ENCODE assay signal across 8 cellular contexts in genomic region chr14:32076278-32077080, GRCh38. TPM values are rescaled to one million over a fixed set of nuclear protein-coding genes. Genes with fewer than 3 reads are reported as not detected.
A peak's percentile ranks its signal among the peaks of the same experiment; 100 is the strongest.
DNase-seq lines count a peak whose midpoint lies in the region; ATAC-seq and TF ChIP-seq lines count a peak whose summit lies in the region.

No MANE protein-coding gene starts in this region.

- H3K27me3 Mint-ChIP-seq in Calu3 (ENCODE audit: unreplicated experiment) = no peaks in the 10 kb centered on the region
- H3K27me3 Mint-ChIP-seq in activated T-helper 17 cell treated with anti-CD3 and anti-CD28 coated beads, Interleukin-2, amount 50 U/mL, for 72 hours = no peaks in the 10 kb centered on the region
- H3K27me3 Mint-ChIP-seq in natural killer cell (ENCODE audit: low read depth in 2 of 2) = no peaks in the 10 kb centered on the region

- peaks cover 21% of the 10 kb centered on the region for H3K4me1 Mint-ChIP-seq in Calu3 (ENCODE audit: low read depth, unreplicated experiment)
- peaks cover 32% of the 10 kb centered on the region for H3K4me1 Mint-ChIP-seq in activated T-helper 17 cell treated with anti-CD3 and anti-CD28 coated beads, Interleukin-2, amount 50 U/mL, for 72 hours
- H3K4me1 Mint-ChIP-seq in natural killer cell = peaks cover 28 to 33% of the 10 kb centered on the region in 2 donors

- DNase-seq in Calu3 = peak; percentile 97
- DNase-seq in HuH-7 (ENCODE audit: low spot score) = peak; percentile 100
- peak; percentile 75 to 91 for DNase-seq in PC-9
- DNase-seq in fibroblast of peridontal ligament (ENCODE audit: extremely low read depth) = peak; percentile 91
- DNase-seq in natural killer cell = peak; percentile 37
- peak; percentile 71 to 87 (median 80) for DNase-seq in stimulated activated naive CD4-positive, alpha-beta T cell (lab: John Stamatoyannopoulos, UW)

- H3K27ac ChIP-seq in PC-9 = peak overlapping the region; percentile 98

- peaks cover 49% of the 10 kb centered on the region for H3K36me3 Mint-ChIP-seq in Calu3 (ENCODE audit: insufficient read depth, unreplicated experiment)
- H3K36me3 Mint-ChIP-seq in activated T-helper 17 cell treated with anti-CD3 and anti-CD28 coated beads, Interleukin-2, amount 50 U/mL, for 72 hours (ENCODE audit: low read depth) = peaks cover 21% of the 10 kb centered on the region
- no peaks in the 10 kb centered on the region for H3K36me3 Mint-ChIP-seq in natural killer cell

- TF ChIP-seq CTCF in Calu3 (IDR thresholded peaks at IDR 0.05; ENCODE audit: unreplicated experiment) = no peak
- no peak for TF ChIP-seq CTCF in PC-9 (conservative IDR thresholded peaks at IDR 0.05)
- TF ChIP-seq CTCF in natural killer cell (IDR thresholded peaks at IDR 0.05) = no peak

- H3K9me3 ChIP-seq in PC-9 (ENCODE audit: insufficient read depth, low read depth) = no peaks in the 10 kb centered on the region

- no peaks in the 10 kb centered on the region for H3K36me3 ChIP-seq in PC-9 (ENCODE audit: low read depth)

- H3K27me3 ChIP-seq in PC-9 (ENCODE audit: insufficient read depth, low read depth) = no peaks in the 10 kb centered on the region

- peak overlapping the region; percentile 78 for H3K4me3 ChIP-seq in PC-9

- H3F3A ChIP-seq in PC-9 (ENCODE audit: insufficient read depth, low read depth) = peaks cover 13% of the 10 kb centered on the region

- H3K27ac Mint-ChIP-seq in Calu3 (ENCODE audit: unreplicated experiment) (peak overlapping the region; percentile 86), natural killer cell (peak overlapping the region; percentile 81 to 92)
- peak overlapping the region; percentile 89 for H3K27ac Mint-ChIP-seq in activated T-helper 17 cell treated with anti-CD3 and anti-CD28 coated beads, Interleukin-2, amount 50 U/mL, for 72 hours

- peaks cover 60% of the 10 kb centered on the region for H3K79me2 ChIP-seq in PC-9 (ENCODE audit: low read depth)

- peaks cover 4% of the 10 kb centered on the region for H4K20me1 ChIP-seq in PC-9 (ENCODE audit: insufficient read depth)

- POLR2A ChIA-PET in PC-9 (lab: Charles Lee; ENCODE audit: unreplicated experiment) = interaction anchor here (0.6 to 0.7 kb wide), 4 partner anchors 43 to 1050 kb away, joined by 3 to 14 read pairs (median 8); partner anchors contain the start of gene HEATR5A

- H3K4me3 Mint-ChIP-seq in Calu3 (ENCODE audit: low read depth, unreplicated experiment) (peak overlapping the region; percentile 84), natural killer cell (peak overlapping the region; percentile 98)
- H3K4me3 Mint-ChIP-seq in activated T-helper 17 cell treated with anti-CD3 and anti-CD28 coated beads, Interleukin-2, amount 50 U/mL, for 72 hours = peak overlapping the region; percentile 92

- peak overlapping the region; percentile 98 for H3K4me2 ChIP-seq in PC-9

- no TSS peak for BruUV-seq in Calu3 (replicated peaks; lab: Mats Ljungman, UMichigan)
- BruUV-seq in PC-9 (replicated peaks; lab: Mats Ljungman, UMichigan) = no TSS peak

- H3K9me3 Mint-ChIP-seq in Calu3 (ENCODE audit: low read depth, unreplicated experiment) (no peaks in the 10 kb centered on the region), natural killer cell (no peaks in the 10 kb centered on the region)
- H3K9me3 Mint-ChIP-seq in activated T-helper 17 cell treated with anti-CD3 and anti-CD28 coated beads, Interleukin-2, amount 50 U/mL, for 72 hours = no peaks in the 10 kb centered on the region

- peaks cover 26% of the 10 kb centered on the region for H3K4me1 ChIP-seq in PC-9 (replicated peaks; ENCODE audit: insufficient read depth)

- ATAC-seq in GM21515 (IDR thresholded peaks at IDR 0.05; ENCODE audit: unreplicated experiment) = peak; percentile 51
- peak; percentile 70 for ATAC-seq in activated T-helper 17 cell treated with anti-CD3 and anti-CD28 coated beads, Interleukin-2, amount 50 U/mL, for 72 hours (replicated peaks)
- ATAC-seq in natural killer cell = peak; percentile 57 to 76 (median 67)

- no peaks in the 10 kb centered on the region for H3K9me2 ChIP-seq in PC-9 (ENCODE audit: insufficient read depth)

- H2AFZ ChIP-seq in PC-9 = peak overlapping the region; percentile 98

- intact Hi-C loops in Calu3 (cut with micrococcal nuclease; ENCODE audit: unreplicated experiment) = loop anchor here (1.0 to 10.0 kb wide), 5 partner anchors 49 to 572 kb away; no protein-coding TSS in a partner anchor
- intact Hi-C loops in PC-9 (cut with micrococcal nuclease; ENCODE audit: unreplicated experiment) = loop anchor here (2.0 to 10.0 kb wide), 7 partner anchors 56 to 620 kb away; partner anchors contain the start of gene DTD2
- intact Hi-C loops in natural killer cell (cut with micrococcal nuclease) = loop anchor here (5.0 to 10.0 kb wide), 3 partner anchors 488 to 869 kb away; partner anchors contain the start of genes HECTD1 and NUBPL

- CTCF ChIA-PET in Calu3 (lab: Charles Lee) (interaction anchor here (0.6 to 1.7 kb wide), 8 partner anchors 10 to 1953 kb away, joined by 3 to 7 read pairs (median 4); no protein-coding TSS in a partner anchor), PC-9 (lab: Charles Lee) (interaction anchor here (0.7 kb wide), 1 partner anchor 383 kb away, joined by 8 read pairs; no protein-coding TSS in a partner anchor)

RNA-seq across cellular contexts. Expression of gene ARHGAP5, which starts 0.6 kb away (rescaled TPM):
- total RNA-seq in Calu3 (2022) (113 and 132 TPM in 2 replicates), PC-9 (2021) (45.3 and 58.6 TPM in 2 replicates), natural killer cell (10 to 100 TPM; 31.5 to 45.8 (median 41.1) TPM)
- total RNA-seq in activated T-helper 17 cell treated with anti-CD3 and anti-CD28 coated beads, Interleukin-2, amount 50 U/mL, for 72 hours = 10 to 100 TPM; 27.5 to 55.7 TPM

Comparison
In these comparisons a context has a peak if more than half of its experiments do, and no peak if none do; other contexts are left out.
1. Peak in every context shown above with its lines: DNase-seq, ATAC-seq, H3K4me3 ChIP-seq and H3K27ac ChIP-seq.
2. DNase-seq: peak in every context shown above with its lines; median percentile 100 in HuH-7; 97 in Calu3; 91 in fibroblast of peridontal ligament; 83 in PC-9; 80 in stimulated activated naive CD4-positive, alpha-beta T cell; 37 in natural killer cell.